In genomic region chr7:26500749-26501352, GRCh38 we compare ENCODE assay signal across 1 cellular context.
TF ChIP-seq lines count a peak whose summit lies in the region.

No MANE protein-coding gene starts in this region.

TF ChIP-seq in A549, 52 proteins besides CTCF, POLR2A, EP300 and RAD21 (continued from another document):
- TF ChIP-seq CBX8 (IDR thresholded peaks at IDR 0.05), result no peak
